In genomic region chr1:5730272-5731109, GRCh38 we compare ENCODE assay signal across 26 cellular contexts.
"Had no signal": no experiment of that assay in that cellular context is flagged by ENCODE, and none has a peak within 500 bp of the region (broad histone marks: within the 10 kb centered on the region; RNA-seq: fewer than 3 reads in every experiment).

No MANE protein-coding gene starts in this region.

- DNase-seq: activated CD4-positive, alpha-beta memory T cell treated with anti-CD3 and anti-CD28 coated beads, Interleukin-2, amount 10 ng/mL, durations not matched to agents 7 days and 5 days; activated CD4-positive, alpha-beta T cell treated with anti-CD3 and anti-CD28 coated beads, Interleukin-2, amount 10 ng/mL, durations not matched to agents 24 days and 14 days; activated CD8-positive, alpha-beta memory T cell treated with anti-CD3 and anti-CD28 coated beads, Interleukin-2, amount 10 ng/mL, durations not matched to agents 7 days and 5 days; activated T-cell treated with anti-CD3 and anti-CD28 coated beads for 4 hours; colonic mucosa; endodermal cell; heart right ventricle; kidney; right cardiac atrium; stimulated activated CD4-positive, alpha-beta T cell treated with anti-CD3 and anti-CD28 coated beads, Interleukin-2, amount 100 ng/mL, for 24 hours; stimulated activated naive CD8-positive, alpha-beta T cell treated with anti-CD3 and anti-CD28 coated beads, Interleukin-15, amount 100 ng/mL, for 72 hours; SW 1271; T-helper 17 cell; tibial artery had no signal

- H3K27me3 Mint-ChIP-seq: activated CD4-positive, alpha-beta memory T cell treated with anti-CD3 and anti-CD28 coated beads, Interleukin-2, amount 10 ng/mL, durations not matched to agents 7 days and 5 days; activated CD4-positive, alpha-beta T cell treated with anti-CD3 and anti-CD28 coated beads, Interleukin-2, amount 10 ng/mL, durations not matched to agents 24 days and 14 days had no signal

- H3K4me3 ChIP-seq: breast epithelium, colonic mucosa, heart right ventricle, pancreas, skin epidermis, tibial artery had no signal

- H3K27ac Mint-ChIP-seq: activated CD4-positive, alpha-beta memory T cell treated with anti-CD3 and anti-CD28 coated beads, Interleukin-2, amount 10 ng/mL, durations not matched to agents 7 days and 5 days; activated CD4-positive, alpha-beta T cell treated with anti-CD3 and anti-CD28 coated beads, Interleukin-2, amount 10 ng/mL, durations not matched to agents 24 days and 14 days; activated CD8-positive, alpha-beta memory T cell treated with anti-CD3 and anti-CD28 coated beads, Interleukin-2, amount 10 ng/mL, durations not matched to agents 7 days and 5 days; activated naive CD4-positive, alpha-beta T cell treated with anti-CD3 and anti-CD28 coated beads, Interleukin-2, amount 50 U/mL, for 72 hours; activated T-helper 1 cell treated with anti-CD3 and anti-CD28 coated beads, Interleukin-12 subunit alpha, Interleukin-12 subunit beta, Interleukin-2, Interleukin-4 antibody, amounts not matched to agents 30 ng/mL and 10 ng/mL and 1 ng/mL, durations not matched to agents 14 hours and 24 hours and 36 hours; endodermal cell; mesothelial cell of epicardium; stimulated activated effector memory CD8-positive, alpha-beta T cell treated with anti-CD3 and anti-CD28 coated beads, Interleukin-12 subunit alpha, Interleukin-12 subunit beta, amount 100 ng/mL, for 72 hours; T-helper 17 cell had no signal

- ATAC-seq: activated CD4-positive, CD25-positive, alpha-beta regulatory T cell treated with anti-CD3 and anti-CD28 coated beads, Interleukin-2, amount 50 U/mL, for 24 hours; activated CD8-positive, alpha-beta memory T cell treated with anti-CD3 and anti-CD28 coated beads, Interleukin-2, amount 10 ng/mL, durations not matched to agents 7 days and 5 days; activated naive CD4-positive, alpha-beta T cell treated with anti-CD3 and anti-CD28 coated beads, Interleukin-2, amount 50 U/mL, for 72 hours; heart right ventricle; left lobe of liver; naive thymus-derived CD8-positive, alpha-beta T cell; pancreas; right cardiac atrium; stimulated activated effector memory CD8-positive, alpha-beta T cell treated with anti-CD3 and anti-CD28 coated beads, Interleukin-12 subunit alpha, Interleukin-12 subunit beta, amount 100 ng/mL, for 72 hours; stimulated activated naive CD8-positive, alpha-beta T cell treated with anti-CD3 and anti-CD28 coated beads, Interleukin-15, amount 100 ng/mL, for 72 hours; T-helper 17 cell had no signal

- H3K36me3 ChIP-seq: breast epithelium, colonic mucosa, heart right ventricle, neutrophil, pancreas, tibial artery had no signal

- H3K4me3 Mint-ChIP-seq: activated CD4-positive, alpha-beta memory T cell treated with anti-CD3 and anti-CD28 coated beads, Interleukin-2, amount 10 ng/mL, durations not matched to agents 7 days and 5 days; activated CD4-positive, alpha-beta T cell treated with anti-CD3 and anti-CD28 coated beads, Interleukin-2, amount 10 ng/mL, durations not matched to agents 24 days and 14 days; activated CD8-positive, alpha-beta memory T cell treated with anti-CD3 and anti-CD28 coated beads, Interleukin-2, amount 10 ng/mL, durations not matched to agents 7 days and 5 days; activated T-helper 1 cell treated with anti-CD3 and anti-CD28 coated beads, Interleukin-12 subunit alpha, Interleukin-12 subunit beta, Interleukin-2, Interleukin-4 antibody, amounts not matched to agents 30 ng/mL and 10 ng/mL and 1 ng/mL, durations not matched to agents 14 hours and 24 hours and 36 hours; central memory CD8-positive, alpha-beta T cell; endodermal cell; mesothelial cell of epicardium; naive thymus-derived CD8-positive, alpha-beta T cell; stimulated activated effector memory CD8-positive, alpha-beta T cell treated with anti-CD3 and anti-CD28 coated beads, Interleukin-12 subunit alpha, Interleukin-12 subunit beta, amount 100 ng/mL, for 72 hours; stimulated activated naive CD8-positive, alpha-beta T cell treated with anti-CD3 and anti-CD28 coated beads, Interleukin-15, amount 100 ng/mL, for 72 hours; T-helper 17 cell had no signal

- H3K27me3 ChIP-seq: colonic mucosa had no signal

- H3K36me3 Mint-ChIP-seq: activated CD8-positive, alpha-beta memory T cell treated with anti-CD3 and anti-CD28 coated beads, Interleukin-2, amount 10 ng/mL, durations not matched to agents 7 days and 5 days; activated naive CD4-positive, alpha-beta T cell treated with anti-CD3 and anti-CD28 coated beads, Interleukin-2, amount 50 U/mL, for 72 hours; mesothelial cell of epicardium; naive thymus-derived CD8-positive, alpha-beta T cell; stimulated activated effector memory CD8-positive, alpha-beta T cell treated with anti-CD3 and anti-CD28 coated beads, Interleukin-12 subunit alpha, Interleukin-12 subunit beta, amount 100 ng/mL, for 72 hours had no signal

- H3K4me1 Mint-ChIP-seq: activated CD4-positive, alpha-beta memory T cell treated with anti-CD3 and anti-CD28 coated beads, Interleukin-2, amount 10 ng/mL, durations not matched to agents 7 days and 5 days; activated CD4-positive, alpha-beta T cell treated with anti-CD3 and anti-CD28 coated beads, Interleukin-2, amount 10 ng/mL, durations not matched to agents 24 days and 14 days; activated CD8-positive, alpha-beta memory T cell treated with anti-CD3 and anti-CD28 coated beads, Interleukin-2, amount 10 ng/mL, durations not matched to agents 7 days and 5 days; central memory CD8-positive, alpha-beta T cell; stimulated activated effector memory CD8-positive, alpha-beta T cell treated with anti-CD3 and anti-CD28 coated beads, Interleukin-12 subunit alpha, Interleukin-12 subunit beta, amount 100 ng/mL, for 72 hours; stimulated activated naive CD8-positive, alpha-beta T cell treated with anti-CD3 and anti-CD28 coated beads, Interleukin-15, amount 100 ng/mL, for 72 hours had no signal

- H3K4me1 ChIP-seq: breast epithelium, colonic mucosa, heart right ventricle, pancreas, tibial artery had no signal

- H3K9me3 ChIP-seq: breast epithelium, colonic mucosa, heart right ventricle, neutrophil, pancreas, tibial artery had no signal

- H3K27ac ChIP-seq: breast epithelium, colonic mucosa, heart right ventricle, neutrophil, pancreas, skin epidermis, tibial artery had no signal

- H3K9me3 Mint-ChIP-seq: activated CD4-positive, alpha-beta T cell treated with anti-CD3 and anti-CD28 coated beads, Interleukin-2, amount 10 ng/mL, durations not matched to agents 24 days and 14 days; activated naive CD4-positive, alpha-beta T cell treated with anti-CD3 and anti-CD28 coated beads, Interleukin-2, amount 50 U/mL, for 72 hours; activated T-helper 1 cell treated with anti-CD3 and anti-CD28 coated beads, Interleukin-12 subunit alpha, Interleukin-12 subunit beta, Interleukin-2, Interleukin-4 antibody, amounts not matched to agents 30 ng/mL and 10 ng/mL and 1 ng/mL, durations not matched to agents 14 hours and 24 hours and 36 hours; central memory CD8-positive, alpha-beta T cell; endodermal cell; mesothelial cell of epicardium; stimulated activated effector memory CD8-positive, alpha-beta T cell treated with anti-CD3 and anti-CD28 coated beads, Interleukin-12 subunit alpha, Interleukin-12 subunit beta, amount 100 ng/mL, for 72 hours; stimulated activated naive CD8-positive, alpha-beta T cell treated with anti-CD3 and anti-CD28 coated beads, Interleukin-15, amount 100 ng/mL, for 72 hours had no signal
